19 cellular contexts compared by ENCODE assay signal in the genomic region with DNA sequence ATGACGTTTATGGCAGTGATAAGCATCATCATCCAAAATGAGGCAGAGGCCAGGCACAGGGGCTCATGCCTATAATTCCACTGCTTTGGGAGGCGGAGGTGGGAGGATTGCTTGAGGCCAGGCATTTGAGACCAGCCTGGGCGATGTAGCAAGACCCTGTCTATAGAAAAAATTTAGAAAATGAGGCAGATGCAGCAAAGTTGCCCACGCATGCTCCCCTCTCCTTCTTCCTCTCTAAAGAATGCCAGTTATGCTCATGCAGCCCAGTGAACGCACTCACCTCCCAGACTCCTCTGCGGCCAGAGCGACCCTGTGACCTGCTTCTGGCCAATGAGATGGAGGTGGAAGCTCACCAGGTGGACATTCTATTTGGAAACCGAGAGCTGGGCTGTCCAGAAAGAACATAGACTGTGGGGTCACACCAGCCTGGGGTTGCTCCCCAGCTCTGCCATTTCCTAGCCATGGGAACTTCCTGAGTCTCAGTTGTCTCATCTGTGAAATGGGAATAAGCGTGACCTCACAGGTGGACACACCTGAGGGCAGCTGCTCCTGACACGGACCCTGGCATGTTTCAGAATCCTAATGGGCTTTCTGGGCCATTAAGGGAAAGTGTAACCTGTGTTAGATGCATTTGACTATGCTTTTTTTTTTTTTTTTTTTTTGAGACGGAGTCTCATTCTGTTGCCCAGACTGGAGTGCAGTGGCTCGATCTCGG. TPM values are rescaled to one million over a fixed set of nuclear protein-coding genes. Genes with fewer than 3 reads are reported as not detected.
DNase-seq lines count a peak whose midpoint lies in the region; ATAC-seq and TF ChIP-seq lines count a peak whose summit lies in the region.
"Had no signal": no experiment of that assay in that cellular context is flagged by ENCODE, and none has a peak within 500 bp of the region (broad histone marks: within the 10 kb centered on the region; RNA-seq: fewer than 3 reads in every experiment).

No MANE protein-coding gene starts in this region.

- H2AFZ ChIP-seq in mesenchymal stem cell (ENCODE audit: low read depth, low read length): no peak overlapping the region
- H2AFZ ChIP-seq: GM23248 had no signal

- intact Hi-C loops in lower leg skin (cut with DNase I; ENCODE audit: low total_unique reads): no loop called here
- intact Hi-C loops in colonic mucosa (cut with DNase I): no loop called here
- intact Hi-C loops in stomach (cut with DNase I; ENCODE audit: low total_unique reads): no loop called here

- ATAC-seq in WTC11: no peak
- no peak for ATAC-seq in stimulated activated effector memory CD8-positive, alpha-beta T cell treated with anti-CD3 and anti-CD28 coated beads, Interleukin-12 subunit alpha, Interleukin-12 subunit beta, amount 100 ng/mL, for 72 hours

- H2BK12ac ChIP-seq in mesenchymal stem cell (ENCODE audit: low read length in 2 of 2): peak overlapping the region; percentile 44 to 88

- CTCF ChIA-PET in HEK293T (lab: Yijun Ruan, JAX) (no interaction called here), WTC11 (lab: Charles Lee) (interaction anchor here (1.2 kb wide), 1 partner anchor 93 kb away, joined by 3 read pairs; no protein-coding TSS in a partner anchor)

- no peak overlapping the region for H3K4me3 Mint-ChIP-seq in WTC11
- H3K4me3 Mint-ChIP-seq in stimulated activated effector memory CD8-positive, alpha-beta T cell treated with anti-CD3 and anti-CD28 coated beads, Interleukin-12 subunit alpha, Interleukin-12 subunit beta, amount 100 ng/mL, for 72 hours: no peak overlapping the region
- H3K4me3 Mint-ChIP-seq: CD4-positive, CD25-positive, alpha-beta regulatory T cell; CD8-positive, alpha-beta memory T cell; HFFc6 had no signal

- DNase-seq in HEK293T (ENCODE audit: extremely low spot score) (no peak), WTC11 (ENCODE audit: low spot score) (no peak), mesenchymal stem cell (no peak), NCI-H1694 (lab: John Stamatoyannopoulos, UW) (no peak), lower leg skin (ENCODE audit: low spot score in 2 of 2) (no peak), colonic mucosa (no peak), stomach (no peak)
- DNase-seq in stimulated activated effector memory CD8-positive, alpha-beta T cell treated with anti-CD3 and anti-CD28 coated beads, Interleukin-12 subunit alpha, Interleukin-12 subunit beta, amount 100 ng/mL, for 72 hours (ENCODE audit: low spot score in 2 of 2): no peak
- DNase-seq: ACHN; BE2C; C1 segment of cervical spinal cord; CD4-positive, CD25-positive, alpha-beta regulatory T cell; CD8-positive, alpha-beta memory T cell; DMS 273 treated with DMSO at 0.1 percent for 48 hours; DMS53; DND-41; GM23248; HFFc6 had no signal

- peak overlapping the region in 1 of 2 experiments; percentile 6 for H3K18ac ChIP-seq in mesenchymal stem cell (ENCODE audit: low read depth in 1 of 2, low read length in 2 of 2)

- H3K4me2 ChIP-seq in mesenchymal stem cell (ENCODE audit: low read length, poor library complexity, severe bottlenecking): no peak overlapping the region

- H3K4ac ChIP-seq in mesenchymal stem cell (ENCODE audit: low read depth in 1 of 2, low read length in 2 of 2): no peak overlapping the region

- H3K4me3 ChIP-seq in mesenchymal stem cell (ENCODE audit: insufficient read depth in 1 of 2, low read depth in 1 of 2, low read length in 2 of 2): no peak overlapping the region
- no peak overlapping the region for H3K4me3 ChIP-seq in lower leg skin (ENCODE audit: low read depth, poor library complexity, severe bottlenecking)
- no peak overlapping the region for H3K4me3 ChIP-seq in colonic mucosa
- no peak overlapping the region for H3K4me3 ChIP-seq in stomach
- H3K4me3 ChIP-seq: GM23248, HAP-1 had no signal

- H3K27ac Mint-ChIP-seq in WTC11: no peak overlapping the region
- H3K27ac Mint-ChIP-seq in stimulated activated effector memory CD8-positive, alpha-beta T cell treated with anti-CD3 and anti-CD28 coated beads, Interleukin-12 subunit alpha, Interleukin-12 subunit beta, amount 100 ng/mL, for 72 hours: peak overlapping the region; percentile 23
- H3K27ac Mint-ChIP-seq: HFFc6 had no signal

- TF ChIP-seq CTCF in WTC11 (IDR thresholded peaks at IDR 0.05): no peak
- TF ChIP-seq CTCF in lower leg skin (IDR thresholded peaks at IDR 0.05): no peak
- no peak for TF ChIP-seq CTCF in colonic mucosa (IDR thresholded peaks at IDR 0.05)
- TF ChIP-seq CTCF in stomach (IDR thresholded peaks at IDR 0.05): no peak

- H2AK5ac ChIP-seq in mesenchymal stem cell (ENCODE audit: low read length, severe bottlenecking): no peak overlapping the region

- no peak for TF ChIP-seq EP300 in stomach (IDR thresholded peaks at IDR 0.05)

- WGBS in mesenchymal stem cell: 90% methylated on average over 10 of the region's 13 CpGs
- 91 to 92% methylated on average over 13 of the region's 13 CpGs for WGBS in lower leg skin, 2 donors
- WGBS in stomach, 5 donors: 90 to 96% (median 92%) methylated on average over 12 to 13 of the region's 13 CpGs

- H4K8ac ChIP-seq in mesenchymal stem cell (ENCODE audit: low read length): peak overlapping the region; percentile 10

- H2BK5ac ChIP-seq in mesenchymal stem cell (ENCODE audit: low read depth, low read length, poor library complexity, severe bottlenecking): no peak overlapping the region

- H3K27ac ChIP-seq in mesenchymal stem cell (ENCODE audit: low read length, poor library complexity, severe bottlenecking) (no peak overlapping the region), colonic mucosa (no peak overlapping the region), stomach (no peak overlapping the region)
- H3K27ac ChIP-seq: GM23248 had no signal

- no peaks in the 10 kb centered on the region for H3K27me3 ChIP-seq in mesenchymal stem cell (ENCODE audit: control insufficient read depth in 1 of 2, insufficient read depth in 1 of 2, low read length in 2 of 2)
- no peaks in the 10 kb centered on the region for H3K27me3 ChIP-seq in colonic mucosa
- H3K27me3 ChIP-seq in stomach: no peaks in the 10 kb centered on the region
- H3K27me3 ChIP-seq: BE2C had no signal

- POLR2A ChIA-PET in HEK293T (lab: Yijun Ruan, JAX): no interaction called here
- POLR2A ChIA-PET in WTC11 (lab: Charles Lee): no interaction called here

- H3K4me1 Mint-ChIP-seq in WTC11: peaks cover 26% of the 10 kb centered on the region
- H3K4me1 Mint-ChIP-seq in stimulated activated effector memory CD8-positive, alpha-beta T cell treated with anti-CD3 and anti-CD28 coated beads, Interleukin-12 subunit alpha, Interleukin-12 subunit beta, amount 100 ng/mL, for 72 hours: peaks cover 20% of the 10 kb centered on the region

- peaks cover 2% of the 10 kb centered on the region; the same call in 1 of the 2 replicates for H3K27me3 Mint-ChIP-seq in WTC11 (ENCODE audit: low read depth)
- H3K27me3 Mint-ChIP-seq: CD4-positive, CD25-positive, alpha-beta regulatory T cell; CD8-positive, alpha-beta memory T cell had no signal

- peaks cover 23% of the 10 kb centered on the region for H3K36me3 Mint-ChIP-seq in WTC11
- peaks cover 25% of the 10 kb centered on the region for H3K36me3 Mint-ChIP-seq in stimulated activated effector memory CD8-positive, alpha-beta T cell treated with anti-CD3 and anti-CD28 coated beads, Interleukin-12 subunit alpha, Interleukin-12 subunit beta, amount 100 ng/mL, for 72 hours

- H2BK120ac ChIP-seq in mesenchymal stem cell (ENCODE audit: low read depth, low read length): no peak overlapping the region

- H3K9ac ChIP-seq in mesenchymal stem cell (ENCODE audit: low read length) (no peak overlapping the region), colonic mucosa (ENCODE audit: low read depth in 2 of 2, low read length in 2 of 2) (no peak overlapping the region)
- H3K9ac ChIP-seq: GM23248 had no signal

- peak overlapping the region; percentile 83 for H4K91ac ChIP-seq in mesenchymal stem cell (ENCODE audit: low read length)

- no peaks in the 10 kb centered on the region for H3K79me1 ChIP-seq in mesenchymal stem cell (replicated peaks; ENCODE audit: low read length, poor library complexity, severe bottlenecking)

- peaks cover 29% of the 10 kb centered on the region for H3K4me1 ChIP-seq in mesenchymal stem cell (ENCODE audit: control insufficient read depth, insufficient read depth, low read depth, low read length)
- no peaks in the 10 kb centered on the region for H3K4me1 ChIP-seq in colonic mucosa
- peaks cover 0 to 7% (median 0%) of the 10 kb centered on the region in 4 donors for H3K4me1 ChIP-seq in stomach
- H3K4me1 ChIP-seq: BE2C, HAP-1 had no signal

- H3K23ac ChIP-seq in mesenchymal stem cell (ENCODE audit: low read length in 2 of 2): no peak overlapping the region

- TF ChIP-seq POLR2A in lower leg skin (IDR thresholded peaks at IDR 0.05): no peak
- TF ChIP-seq POLR2A in stomach (IDR thresholded peaks at IDR 0.05): no peak

- no peaks in the 10 kb centered on the region for H3K9me3 Mint-ChIP-seq in WTC11
- H3K9me3 Mint-ChIP-seq in stimulated activated effector memory CD8-positive, alpha-beta T cell treated with anti-CD3 and anti-CD28 coated beads, Interleukin-12 subunit alpha, Interleukin-12 subunit beta, amount 100 ng/mL, for 72 hours: no peaks in the 10 kb centered on the region
- H3K9me3 Mint-ChIP-seq: CD4-positive, CD25-positive, alpha-beta regulatory T cell; CD8-positive, alpha-beta memory T cell; HFFc6 had no signal

- H3K36me3 ChIP-seq in mesenchymal stem cell (ENCODE audit: control insufficient read depth in 1 of 2, insufficient read depth in 2 of 2, low read depth in 1 of 2, low read length in 2 of 2): peaks cover 0 to 2% of the 10 kb centered on the region in 2 experiments
- no peaks in the 10 kb centered on the region for H3K36me3 ChIP-seq in colonic mucosa
- no peaks in the 10 kb centered on the region for H3K36me3 ChIP-seq in stomach
- H3K36me3 ChIP-seq: BE2C had no signal

- H2BK15ac ChIP-seq in mesenchymal stem cell (ENCODE audit: low read depth, poor library complexity, severe bottlenecking): no peak overlapping the region

- no peak overlapping the region for H3K14ac ChIP-seq in mesenchymal stem cell (ENCODE audit: low read length in 2 of 2)

- H3K9me3 ChIP-seq in mesenchymal stem cell (ENCODE audit: control insufficient read depth, low read length) (no peaks in the 10 kb centered on the region), colonic mucosa (no peaks in the 10 kb centered on the region), stomach (no peaks in the 10 kb centered on the region)
- H3K9me3 ChIP-seq: BE2C, HAP-1 had no signal

TF ChIP-seq in HEK293T, 16 proteins besides CTCF, POLR2A, EP300 and RAD21 (continues in another document):
- no peak for TF ChIP-seq HDGF (IDR thresholded peaks at IDR 0.05; ENCODE audit: borderline replicate concordance)
- peak; percentile 49; the same call in 1 of the 2 replicates for TF ChIP-seq ZNF384 (IDR thresholded peaks at IDR 0.05)
- TF ChIP-seq LEF1 (IDR thresholded peaks at IDR 0.05; ENCODE audit: borderline replicate concordance): no peak

TF ChIP-seq in WTC11, 78 proteins besides CTCF, POLR2A, EP300 and RAD21 (continues in another document):
- peak; percentile 49; the same call in 1 of the 2 replicates for TF ChIP-seq ZNF121 (CRISPR knock-in tag; IDR thresholded peaks at IDR 0.05)
- no peak for TF ChIP-seq MYBL2 (CRISPR knock-in tag; IDR thresholded peaks at IDR 0.05)

RNA-seq across cellular contexts. Expression of a gene that starts 44.9 kb away (rescaled TPM):
- 229 to 261 TPM (median 229 TPM) in 3 replicates for total RNA-seq in WTC11 (2021)
- 6.9 TPM for polyA plus RNA-seq in mesenchymal stem cell (2013, experiment 1 of 2)
- 7.5 TPM for polyA plus RNA-seq in mesenchymal stem cell (2013, experiment 2 of 2)
- total RNA-seq in lower leg skin: 10 to 100 TPM; 10.1 to 44.3 (median 20.8) TPM
- 100 to 1,000 TPM in 1 of 2 donors, 10 to 100 TPM in 1; 33.0 to 120 TPM for total RNA-seq in colonic mucosa
- total RNA-seq in stomach: 10 to 100 TPM; 17.5 to 74.5 (median 25.2) TPM
- polyA plus RNA-seq in stomach: 10 to 100 TPM; 13.0 to 19.9 (median 16.8) TPM
